ENCODE assay signal across 8 cellular contexts in the genomic region with DNA sequence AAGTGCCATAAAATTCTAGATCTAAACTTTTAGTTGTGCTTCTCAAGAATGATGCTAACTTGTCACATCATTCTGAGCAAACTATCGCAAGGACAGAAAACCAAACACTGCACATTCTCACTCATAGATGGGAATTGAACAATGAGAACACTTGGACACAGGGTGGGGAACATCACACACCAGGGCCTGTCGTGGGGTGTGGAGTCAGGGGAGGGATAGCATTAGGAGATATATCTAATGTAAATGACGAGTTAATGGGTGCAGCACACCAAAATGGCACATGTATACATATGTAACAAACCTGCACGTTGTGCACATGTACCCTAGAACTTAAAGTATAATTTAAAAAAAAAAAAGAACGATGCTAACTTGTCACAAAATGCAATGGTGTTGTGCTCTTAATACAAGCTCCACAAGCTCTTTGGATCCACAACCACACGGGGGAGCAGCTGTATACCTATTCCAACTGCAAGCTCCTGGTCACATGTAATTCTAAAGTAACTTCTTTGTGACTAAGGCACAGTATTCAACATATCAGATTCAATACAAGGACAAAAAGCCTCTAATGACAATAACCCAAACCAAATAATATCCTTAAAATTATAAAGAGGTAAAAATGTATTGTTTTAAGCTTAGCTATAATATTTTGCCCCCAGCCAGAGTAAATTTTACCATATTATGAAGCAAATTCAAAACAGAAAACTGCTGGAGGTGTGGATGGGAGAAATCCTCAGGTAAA. TPM values are rescaled to one million over a fixed set of nuclear protein-coding genes. Genes with fewer than 3 reads are reported as not detected.
A peak's percentile ranks its signal among the peaks of the same experiment; 100 is the strongest.
DNase-seq lines count a peak whose midpoint lies in the region; ATAC-seq, FAIRE-seq and TF ChIP-seq lines count a peak whose summit lies in the region.
"Not testable (repeated sequence)": the region's sequence is repeated elsewhere in the genome, so short reads cannot be mapped to it uniquely, and the experiment has no call there.

No MANE protein-coding gene starts in this region.

- FAIRE-seq in A204.1 (lab: Jason Lieb, UNC): peak; percentile 88

- not testable (repeated sequence) for DNase-seq in GM13977 (ENCODE audit: low spot score)
- peak; percentile 30 for DNase-seq in NCI-H146 (lab: John Stamatoyannopoulos, UW)
- peak; percentile 4 for DNase-seq in T follicular helper cell (ENCODE audit: low read depth)
- DNase-seq in astrocyte of the spinal cord (ENCODE audit: low read depth, low spot score): peak; percentile 74
- peak in 2 of 3 donors; percentile 36 to 79 for DNase-seq in right cardiac atrium
- peak; percentile 33 for DNase-seq in pulmonary artery endothelial cell (ENCODE audit: low read depth, low spot score)

- not testable (repeated sequence) for H3K4me1 ChIP-seq in right cardiac atrium (ENCODE audit: control insufficient read depth, insufficient read depth, low read length)

- H3K27ac ChIP-seq in right cardiac atrium (ENCODE audit: low read length): not testable (repeated sequence)

- WGBS in right cardiac atrium: 54% methylated on average over 6 of the region's 6 CpGs

- not testable (repeated sequence) for H3K9me3 ChIP-seq in right cardiac atrium (ENCODE audit: control insufficient read depth, low read length)

- H3K4me3 ChIP-seq in astrocyte of the spinal cord (ENCODE audit: low read depth, low read length); right cardiac atrium (ENCODE audit: low read length): not testable (repeated sequence)

- in situ Hi-C loops in GM13977 (cut with MboI; ENCODE audit: low pct_unique_long_range_greater_than_20kb, low sequenced_read_pairs, unreplicated experiment); astrocyte of the spinal cord (cut with HindIII; ENCODE audit: low sequenced_read_pairs): not testable (repeated sequence)

- peak; percentile 44 for ATAC-seq in HG02973 (IDR thresholded peaks at IDR 0.05; ENCODE audit: unreplicated experiment)
- peak; percentile 73 to 87 for ATAC-seq in right cardiac atrium

- not testable (repeated sequence) for H3K27me3 ChIP-seq in right cardiac atrium (ENCODE audit: control insufficient read depth, insufficient read depth)

- intact Hi-C loops in right cardiac atrium (cut with DNase I): not testable (repeated sequence)

- peak; percentile 77 for TF ChIP-seq CTCF in GM13977 (IDR thresholded peaks at IDR 0.05; ENCODE audit: extremely low read depth, insufficient read depth, missing control alignments)
- peak; percentile 68 for TF ChIP-seq CTCF in astrocyte of the spinal cord (IDR thresholded peaks at IDR 0.05; ENCODE audit: low read depth, low read length)

RNA-seq across cellular contexts. Expression of gene RAB3GAP2, which starts 53.7 kb away (rescaled TPM):
- total RNA-seq in right cardiac atrium (10 to 100 TPM; 23.3 to 31.9 (median 24.9) TPM), pulmonary artery endothelial cell (31.3 and 39.3 TPM in 2 replicates)
- 7.4 TPM for polyA plus RNA-seq in right cardiac atrium
